Comparison of ENCODE assay signal across 20 cellular contexts in genomic region chr11:79447039-79447438, GRCh38. TPM values are rescaled to one million over a fixed set of nuclear protein-coding genes. Genes with fewer than 3 reads are reported as not detected.
DNase-seq lines count a peak whose midpoint lies in the region; ATAC-seq and TF ChIP-seq lines count a peak whose summit lies in the region.
"Had no signal": no experiment of that assay in that cellular context is flagged by ENCODE, and none has a peak within 500 bp of the region (broad histone marks: within the 10 kb centered on the region; RNA-seq: fewer than 3 reads in every experiment).

No MANE protein-coding gene starts in this region.

- no peaks in the 10 kb centered on the region for H3K36me3 ChIP-seq in upper lobe of right lung
- H3K36me3 ChIP-seq: SJCRH30 had no signal

- TF ChIP-seq CTCF in WTC11 (IDR thresholded peaks at IDR 0.05) (no peak), upper lobe of right lung (IDR thresholded peaks at IDR 0.05) (no peak)

- H3K27me3 ChIP-seq in upper lobe of right lung, result peaks cover 27% of the 10 kb centered on the region
- H3K27me3 ChIP-seq: SJCRH30 had no signal

- H3K9me3 Mint-ChIP-seq in WTC11, result peaks cover 11% of the 10 kb centered on the region
- H3K9me3 Mint-ChIP-seq in activated CD4-positive, alpha-beta memory T cell treated with anti-CD3 and anti-CD28 coated beads for 36 hours, result no peaks in the 10 kb centered on the region
- H3K9me3 Mint-ChIP-seq: HFFc6 had no signal

- CTCF ChIA-PET in WTC11 (lab: Charles Lee), result interaction anchor here (1.3 kb wide), 1 partner anchor 39 kb away, joined by 5 read pairs; no protein-coding TSS in a partner anchor
- CTCF ChIA-PET in activated CD4-positive, alpha-beta memory T cell treated with anti-CD3 and anti-CD28 coated beads for 36 hours (lab: Charles Lee), result no interaction called here

- no peaks in the 10 kb centered on the region for H3K9me3 ChIP-seq in upper lobe of right lung
- H3K9me3 ChIP-seq: SJCRH30 had no signal

- H3K36me3 Mint-ChIP-seq in WTC11, result no peaks in the 10 kb centered on the region
- no peaks in the 10 kb centered on the region for H3K36me3 Mint-ChIP-seq in activated CD4-positive, alpha-beta memory T cell treated with anti-CD3 and anti-CD28 coated beads for 36 hours

- no peak overlapping the region for H3K27ac Mint-ChIP-seq in WTC11
- no peak overlapping the region for H3K27ac Mint-ChIP-seq in activated CD4-positive, alpha-beta memory T cell treated with anti-CD3 and anti-CD28 coated beads for 36 hours
- H3K27ac Mint-ChIP-seq: HFFc6 had no signal

- H3K27ac ChIP-seq in upper lobe of right lung, result no peak overlapping the region
- H3K27ac ChIP-seq: SJCRH30 had no signal

- POLR2A ChIA-PET in WTC11 (lab: Charles Lee), result no interaction called here
- POLR2A ChIA-PET in activated CD4-positive, alpha-beta memory T cell treated with anti-CD3 and anti-CD28 coated beads for 36 hours (lab: Charles Lee), result no interaction called here

- H3K4me1 ChIP-seq in upper lobe of right lung, result no peaks in the 10 kb centered on the region
- H3K4me1 ChIP-seq: SJCRH30 had no signal

- DNase-seq in NCI-H2171 treated with DMSO at 0.1 percent for 48 hours (lab: John Stamatoyannopoulos, UW) (peak; percentile 33), NCI-H2171 (lab: John Stamatoyannopoulos, UW) (no peak), MV-4-11 (lab: John Stamatoyannopoulos, UW) (peak; percentile 44), WTC11 (ENCODE audit: low spot score) (no peak), upper lobe of right lung (no peak), NCI-H1930 (lab: John Stamatoyannopoulos, UW) (no peak)
- no peak for DNase-seq in effector CD4-positive, alpha-beta T cell
- DNase-seq in activated CD4-positive, alpha-beta memory T cell treated with anti-CD3 and anti-CD28 coated beads for 36 hours, result no peak
- DNase-seq: C1 segment of cervical spinal cord, DMS 273 treated with DMSO at 0.1 percent for 48 hours, GF-D8, HFFc6, KBM-7, NCI-H1092 treated with DMSO at 0.1 percent for 48 hours, NCI-H1694, NCI-H2107, NCI-H446 treated with DMSO at 0.1 percent for 48 hours, NCI-H82, RPMI8226, SJCRH30 had no signal

- ATAC-seq in WTC11, result peak; percentile 32
- ATAC-seq in upper lobe of right lung, result peak; percentile 32

- intact Hi-C loops in upper lobe of right lung (cut with DNase I), result no loop called here
- intact Hi-C loops in activated CD4-positive, alpha-beta memory T cell treated with anti-CD3 and anti-CD28 coated beads for 36 hours (cut with micrococcal nuclease), result no loop called here

- H3K4me1 Mint-ChIP-seq in WTC11, result peaks cover 25% of the 10 kb centered on the region
- no peaks in the 10 kb centered on the region for H3K4me1 Mint-ChIP-seq in activated CD4-positive, alpha-beta memory T cell treated with anti-CD3 and anti-CD28 coated beads for 36 hours (ENCODE audit: low read depth)

- H3K4me3 ChIP-seq in upper lobe of right lung, result no peak overlapping the region
- H3K4me3 ChIP-seq: SJCRH30 had no signal

- peaks cover 19% of the 10 kb centered on the region for H3K27me3 Mint-ChIP-seq in WTC11 (ENCODE audit: low read depth)
- peaks cover 16% of the 10 kb centered on the region for H3K27me3 Mint-ChIP-seq in activated CD4-positive, alpha-beta memory T cell treated with anti-CD3 and anti-CD28 coated beads for 36 hours

- H3K4me3 Mint-ChIP-seq in WTC11, result no peak overlapping the region
- H3K4me3 Mint-ChIP-seq in activated CD4-positive, alpha-beta memory T cell treated with anti-CD3 and anti-CD28 coated beads for 36 hours, result no peak overlapping the region
- H3K4me3 Mint-ChIP-seq: HFFc6 had no signal

TF ChIP-seq in WTC11, 78 proteins besides CTCF, POLR2A, EP300 and RAD21:
- TF ChIP-seq OVOL2 (CRISPR knock-in tag; IDR thresholded peaks at IDR 0.05; ENCODE audit: borderline replicate concordance) (no peak), EMX1 (CRISPR knock-in tag; IDR thresholded peaks at IDR 0.05) (no peak), ESRRA (CRISPR knock-in tag; IDR thresholded peaks at IDR 0.05; ENCODE audit: borderline replicate concordance) (no peak), MXD4 (CRISPR knock-in tag; IDR thresholded peaks at IDR 0.05; ENCODE audit: borderline replicate concordance) (no peak), NR3C1 (CRISPR knock-in tag; conservative IDR thresholded peaks at IDR 0.05; ENCODE audit: low read depth) (no peak), NR2C2 (CRISPR knock-in tag; IDR thresholded peaks at IDR 0.05) (no peak), ZNF121 (CRISPR knock-in tag; IDR thresholded peaks at IDR 0.05) (no peak), ZNF281 (CRISPR knock-in tag; IDR thresholded peaks at IDR 0.05) (no peak), CBFB (CRISPR knock-in tag; IDR thresholded peaks at IDR 0.05; ENCODE audit: low read depth) (no peak), ATF3 (CRISPR knock-in tag; conservative IDR thresholded peaks at IDR 0.05) (no peak), ZNF425 (CRISPR knock-in tag; conservative IDR thresholded peaks at IDR 0.05) (no peak), E2F5 (CRISPR knock-in tag; IDR thresholded peaks at IDR 0.05) (no peak), SMAD3 (CRISPR knock-in tag; IDR thresholded peaks at IDR 0.05; ENCODE audit: borderline replicate concordance) (no peak), ETV6 (CRISPR knock-in tag; IDR thresholded peaks at IDR 0.05) (no peak), NFE2L1 (CRISPR knock-in tag; IDR thresholded peaks at IDR 0.05) (no peak)

RNA-seq across cellular contexts. Expression of gene TENM4, which starts 6.2 kb away (rescaled TPM):
- total RNA-seq in WTC11 (2021) (17.2 to 25.0 TPM (median 18.1 TPM) in 3 replicates), upper lobe of right lung (4.3 TPM)
- not detected for total RNA-seq in activated CD4-positive, alpha-beta memory T cell treated with anti-CD3 and anti-CD28 coated beads for 36 hours

Comparison
In these comparisons a context has a peak if more than half of its experiments do, and no peak if none do; other contexts are left out.
1. DNase-seq: peak in NCI-H2171 treated with DMSO at 0.1 percent for 48 hours (single experiment) and MV-4-11 (single experiment); none in NCI-H2171 (single experiment), WTC11 (single experiment), upper lobe of right lung (single experiment), effector CD4-positive, alpha-beta T cell (single experiment), NCI-H1930 (0 of 2) and activated CD4-positive, alpha-beta memory T cell treated with anti-CD3 and anti-CD28 coated beads for 36 hours (single experiment).